25 cellular contexts compared by ENCODE assay signal in the genomic region with DNA sequence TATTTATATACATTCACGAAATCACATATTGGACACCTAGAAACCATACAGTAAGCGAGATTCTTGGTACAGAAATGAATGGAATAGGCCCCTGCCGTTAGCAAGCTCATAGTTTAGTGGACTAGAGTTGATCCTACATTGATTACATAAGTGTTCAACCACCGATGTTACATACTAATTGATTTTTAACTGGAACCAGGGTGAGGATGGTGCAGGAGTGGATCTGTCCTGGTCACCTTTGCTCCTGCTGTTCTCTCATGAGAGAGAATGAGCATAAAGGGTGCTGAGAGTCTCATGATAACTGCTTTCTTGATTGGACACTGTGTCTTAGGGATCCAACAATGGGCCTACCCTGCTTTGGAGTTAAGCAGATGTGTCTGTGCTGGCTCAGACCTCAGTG. TPM values are rescaled to one million over a fixed set of nuclear protein-coding genes. Genes with fewer than 3 reads are reported as not detected.
A peak's percentile ranks its signal among the peaks of the same experiment; 100 is the strongest.
DNase-seq lines count a peak whose midpoint lies in the region; ATAC-seq, FAIRE-seq and TF ChIP-seq lines count a peak whose summit lies in the region.
"Had no signal": no experiment of that assay in that cellular context is flagged by ENCODE, and none has a peak within 500 bp of the region (broad histone marks: within the 10 kb centered on the region; RNA-seq: fewer than 3 reads in every experiment).

No MANE protein-coding gene starts in this region.

- H3K9me1 ChIP-seq in keratinocyte (ENCODE audit: control insufficient read depth, extremely low read depth, insufficient read depth, low read length), result no peaks in the 10 kb centered on the region

- H3K4me1 Mint-ChIP-seq in stimulated activated naive CD8-positive, alpha-beta T cell treated with anti-CD3 and anti-CD28 coated beads, Interleukin-15, amount 100 ng/mL, for 72 hours, result peaks cover 62% of the 10 kb centered on the region
- peaks cover 36% of the 10 kb centered on the region for H3K4me1 Mint-ChIP-seq in progenitor cell of endocrine pancreas (ENCODE audit: low read depth)

- peaks cover 86% of the 10 kb centered on the region for H3K79me2 ChIP-seq in keratinocyte (ENCODE audit: control insufficient read depth, insufficient read depth, low read length)

- no peak for DNase-seq in stimulated activated naive CD8-positive, alpha-beta T cell treated with anti-CD3 and anti-CD28 coated beads, Interleukin-15, amount 100 ng/mL, for 72 hours
- DNase-seq in stimulated activated naive CD8-positive, alpha-beta T cell treated with anti-CD3 and anti-CD28 coated beads, Interleukin-15, Interleukin-2, amounts not matched to agents 100 U/mL and 50 U/mL, for 24 hours, result no peak
- DNase-seq in keratinocyte (ENCODE audit: low read depth, low spot score) (no peak), progenitor cell of endocrine pancreas (ENCODE audit: low spot score, unreplicated experiment) (no peak)
- DNase-seq: 8988T; ACHN; AML-193; BE2C; CD4-positive, alpha-beta T cell; CD8-positive, alpha-beta memory T cell; DMS 273 treated with DMSO at 0.1 percent for 48 hours; DMS79; EL; GDM1; H9 had no signal

- no peaks in the 10 kb centered on the region for H3K9me3 ChIP-seq in keratinocyte (ENCODE audit: control insufficient read depth, low read depth, low read length)
- H3K9me3 ChIP-seq: A549, BE2C had no signal

- no peak overlapping the region for H2AFZ ChIP-seq in keratinocyte (ENCODE audit: control insufficient read depth, low read length)
- H2AFZ ChIP-seq: GM23338 had no signal

- ATAC-seq in stimulated activated naive CD8-positive, alpha-beta T cell treated with anti-CD3 and anti-CD28 coated beads, Interleukin-15, amount 100 ng/mL, for 72 hours, result no peak
- ATAC-seq in stimulated activated naive CD8-positive, alpha-beta T cell treated with anti-CD3 and anti-CD28 coated beads, Interleukin-15, Interleukin-2, amounts not matched to agents 100 U/mL and 50 U/mL, for 24 hours, result no peak
- no peak for ATAC-seq in HG03520 (IDR thresholded peaks at IDR 0.05; ENCODE audit: unreplicated experiment)
- ATAC-seq in GM19452 (IDR thresholded peaks at IDR 0.05; ENCODE audit: unreplicated experiment), result no peak
- ATAC-seq: A549, GM12878, GM23338, HCT116 had no signal

- H3K27me3 ChIP-seq in keratinocyte (ENCODE audit: control insufficient read depth, extremely low read depth, insufficient read depth, low read length), result no peaks in the 10 kb centered on the region
- H3K27me3 ChIP-seq: BE2C; BLaER1 treated with 17β-estradiol and CSF1 and Interleukin-3, amounts not matched to agents 10 nM and 100 nM had no signal

- no peak overlapping the region for H3K9ac ChIP-seq in keratinocyte (ENCODE audit: control insufficient read depth, extremely low read depth, insufficient read depth, low read length)
- H3K9ac ChIP-seq: BLaER1 treated with 17β-estradiol and CSF1 and Interleukin-3, amounts not matched to agents 10 nM and 100 nM had no signal

- TF ChIP-seq CTCF in keratinocyte (optimal IDR thresholded peaks at IDR 0.05 in 1 of 3, IDR thresholded peaks at IDR 0.05 in 1 of 3, conservative IDR thresholded peaks at IDR 0.05 in 1 of 3; ENCODE audit: extremely low read depth in 1 of 3, insufficient read depth in 2 of 3, low read length in 3 of 3) (no peak), progenitor cell of endocrine pancreas (IDR thresholded peaks at IDR 0.05; ENCODE audit: unreplicated experiment) (no peak)

- peaks cover 3% of the 10 kb centered on the region for H3K36me3 Mint-ChIP-seq in progenitor cell of endocrine pancreas (ENCODE audit: insufficient read depth)

- peak; percentile 23 for FAIRE-seq in keratinocyte (lab: Jason Lieb, UNC)
- FAIRE-seq: A549, D721Med, GM12878, GM19239 had no signal

- peaks cover 8% of the 10 kb centered on the region for H4K20me1 ChIP-seq in keratinocyte (ENCODE audit: control insufficient read depth, extremely low read depth, insufficient read depth, low read length)

- no peak overlapping the region for H3K4me3 Mint-ChIP-seq in stimulated activated naive CD8-positive, alpha-beta T cell treated with anti-CD3 and anti-CD28 coated beads, Interleukin-15, amount 100 ng/mL, for 72 hours
- no peak overlapping the region for H3K4me3 Mint-ChIP-seq in progenitor cell of endocrine pancreas (ENCODE audit: low read depth)
- H3K4me3 Mint-ChIP-seq: CD14-positive monocyte; CD4-positive, alpha-beta T cell; CD8-positive, alpha-beta memory T cell; GM23338; H9 had no signal

- dilution Hi-C loops in keratinocyte (cut with MboI; ENCODE audit: extremely low pct_ligation_motif_present, low sequenced_read_pairs), result no loop called here

- no peaks in the 10 kb centered on the region for H3K27me3 Mint-ChIP-seq in stimulated activated naive CD8-positive, alpha-beta T cell treated with anti-CD3 and anti-CD28 coated beads, Interleukin-15, amount 100 ng/mL, for 72 hours
- H3K27me3 Mint-ChIP-seq in progenitor cell of endocrine pancreas, result no peaks in the 10 kb centered on the region
- H3K27me3 Mint-ChIP-seq: CD4-positive, alpha-beta T cell; CD8-positive, alpha-beta memory T cell had no signal

- H3K27ac ChIP-seq in keratinocyte (ENCODE audit: control insufficient read depth, insufficient read depth, low read length), result no peak overlapping the region
- H3K27ac ChIP-seq: A549; BLaER1 treated with 17β-estradiol and CSF1 and Interleukin-3, amounts not matched to agents 10 nM and 100 nM had no signal

- H3K4me2 ChIP-seq in keratinocyte (ENCODE audit: control insufficient read depth, extremely low read depth, insufficient read depth, low read depth, low read length), result no peak overlapping the region
- H3K4me2 ChIP-seq: A549; BLaER1 treated with 17β-estradiol and CSF1 and Interleukin-3, amounts not matched to agents 10 nM and 100 nM; GM23338 had no signal

- no peak overlapping the region for H3K4me3 ChIP-seq in keratinocyte (ENCODE audit: control insufficient read depth in 2 of 3, extremely low read depth in 1 of 3, insufficient read depth in 2 of 3, low read depth in 1 of 3, low read length in 3 of 3)
- H3K4me3 ChIP-seq: A549; BLaER1 treated with 17β-estradiol and CSF1 and Interleukin-3, amounts not matched to agents 10 nM and 100 nM; GM12878; GM23338 had no signal

- peaks cover 6% of the 10 kb centered on the region for H3K4me1 ChIP-seq in keratinocyte (ENCODE audit: control insufficient read depth, extremely low read depth, insufficient read depth, low read length)
- H3K4me1 ChIP-seq: BE2C had no signal

- peak overlapping the region; percentile 48 to 79 for H3K27ac Mint-ChIP-seq in stimulated activated naive CD8-positive, alpha-beta T cell treated with anti-CD3 and anti-CD28 coated beads, Interleukin-15, amount 100 ng/mL, for 72 hours
- H3K27ac Mint-ChIP-seq in progenitor cell of endocrine pancreas, result peak overlapping the region; percentile 52
- H3K27ac Mint-ChIP-seq: CD14-positive monocyte; CD4-positive, alpha-beta T cell; CD8-positive, alpha-beta memory T cell; GM23338 had no signal

- H3K36me3 ChIP-seq in keratinocyte (ENCODE audit: control insufficient read depth in 2 of 2, extremely low read depth in 1 of 2, insufficient read depth in 2 of 2, low read length in 2 of 2), result peaks cover 0 to 7% of the 10 kb centered on the region in 2 experiments
- H3K36me3 ChIP-seq: BE2C had no signal

- H3K9me3 Mint-ChIP-seq in stimulated activated naive CD8-positive, alpha-beta T cell treated with anti-CD3 and anti-CD28 coated beads, Interleukin-15, amount 100 ng/mL, for 72 hours, result no peaks in the 10 kb centered on the region
- H3K9me3 Mint-ChIP-seq in progenitor cell of endocrine pancreas (ENCODE audit: low read depth), result no peaks in the 10 kb centered on the region
- H3K9me3 Mint-ChIP-seq: CD4-positive, alpha-beta T cell; CD8-positive, alpha-beta memory T cell; GM23338; H9 had no signal

RNA-seq across cellular contexts. Expression of gene MAP2K4, which starts 13.9 kb away (rescaled TPM):
- 27.7 to 37.3 TPM (median 28.7 TPM) in 3 replicates for polyA plus RNA-seq in keratinocyte
- 107 TPM for polyA plus RNA-seq in keratinocyte (2011; ENCODE audit: low read depth)
- 20.5 and 41.7 TPM in 2 replicates for polyA plus RNA-seq in keratinocyte (2011; cell fraction: cytosol; rRNA removed)
- 25.1 and 27.6 TPM in 2 replicates for polyA plus RNA-seq in keratinocyte (2011; cell fraction: nucleus; rRNA removed)
- polyA plus RNA-seq in keratinocyte (2012; ENCODE audit: low replicate concordance), result 23.8 and 24.2 TPM in 2 replicates
- 9.7 to 56.5 TPM (median 36.9 TPM) in 3 replicates for polyA minus RNA-seq in keratinocyte
- polyA minus RNA-seq in keratinocyte (2011; cell fraction: cytosol; rRNA and poly(A)+ RNA removed), result 28.8 TPM
- polyA minus RNA-seq in keratinocyte (2011; cell fraction: nucleus; rRNA and poly(A)+ RNA removed), result 24.4 and 44.0 TPM in 2 replicates
- 62.0 and 64.2 TPM in 2 replicates for total RNA-seq in progenitor cell of endocrine pancreas

RNA-seq across cellular contexts. Expression of gene ZNF18, which starts 37.3 kb away (rescaled TPM):
- 6.3 to 8.4 TPM (median 7.7 TPM) in 3 replicates for polyA plus RNA-seq in keratinocyte
- polyA plus RNA-seq in keratinocyte (2011; ENCODE audit: low read depth), result 3.3 TPM
- 3.4 and 5.6 TPM in 2 replicates for polyA plus RNA-seq in keratinocyte (2011; cell fraction: cytosol; rRNA removed)
- 13.7 TPM in 2 replicates for polyA plus RNA-seq in keratinocyte (2011; cell fraction: nucleus; rRNA removed)
- 4.7 and 6.9 TPM in 2 replicates for polyA plus RNA-seq in keratinocyte (2012; ENCODE audit: low replicate concordance)
- polyA minus RNA-seq in keratinocyte, result 3.6 to 6.8 TPM (median 6.5 TPM) in 3 replicates
- polyA minus RNA-seq in keratinocyte (2011; cell fraction: cytosol; rRNA and poly(A)+ RNA removed), result 4.2 TPM
- polyA minus RNA-seq in keratinocyte (2011; cell fraction: nucleus; rRNA and poly(A)+ RNA removed), result 5.3 and 9.8 TPM in 2 replicates
- total RNA-seq in progenitor cell of endocrine pancreas, result 5.9 and 7.8 TPM in 2 replicates
